8 cellular contexts compared by ENCODE assay signal in the genomic region with DNA sequence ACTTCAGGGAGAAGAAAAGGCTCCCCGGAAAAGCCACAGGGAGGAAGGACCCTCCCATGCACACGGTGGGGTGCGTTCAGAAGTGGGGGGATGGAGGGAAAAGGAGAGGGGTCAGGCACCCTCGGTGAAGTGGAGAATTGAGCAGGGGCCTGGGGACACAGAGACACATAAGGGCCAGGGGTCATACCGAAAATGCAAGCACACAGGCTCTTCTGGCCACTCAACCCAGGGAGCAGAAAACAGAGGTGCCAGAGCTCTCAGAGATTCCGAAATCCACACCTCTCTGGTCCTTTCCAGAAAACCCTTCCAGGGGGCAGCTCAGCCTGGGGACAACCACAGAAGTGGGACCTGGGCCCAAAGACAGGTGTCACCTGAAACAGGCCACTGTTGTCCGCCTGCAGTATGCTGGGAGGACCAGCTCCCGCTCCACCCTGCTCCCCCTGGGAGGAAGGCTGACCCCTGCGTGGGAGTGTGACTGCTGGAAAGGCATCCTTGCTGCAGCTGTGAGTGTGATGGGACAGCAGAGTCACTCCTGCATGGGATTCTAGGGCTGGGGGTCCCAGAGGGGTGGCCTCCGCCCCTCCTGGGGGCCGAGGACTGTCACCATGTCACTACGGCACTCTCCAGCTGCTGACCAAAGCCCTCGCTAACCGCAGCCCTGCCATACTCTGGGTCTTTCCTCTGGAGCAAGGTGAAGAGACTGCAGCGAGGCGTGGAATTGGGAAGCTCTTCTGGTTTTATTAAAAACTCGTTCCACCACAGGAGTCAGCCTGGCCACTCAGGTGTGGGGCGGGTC.
DNase-seq lines count a peak whose midpoint lies in the region; ATAC-seq, FAIRE-seq and TF ChIP-seq lines count a peak whose summit lies in the region.

No MANE protein-coding gene starts in this region.

- peak overlapping the region; percentile 30 for H3K18ac ChIP-seq in H9 (ENCODE audit: insufficient read length, low read depth, low read length)

- peaks cover 27% of the 10 kb centered on the region for H3K27me3 Mint-ChIP-seq in H9 (ENCODE audit: low read depth)

- CTCF ChIA-PET in K562 (lab: Yijun Ruan, JAX; ENCODE audit: low intra/inter-chr PET ratio): no interaction called here

- no peak for FAIRE-seq in K562 (lab: Jason Lieb, UNC)
- no peak for FAIRE-seq in keratinocyte (lab: Jason Lieb, UNC)

- DNase-seq in H9 (no peak), K562 (ENCODE audit: extremely low read depth in 1 of 4, low spot score in 3 of 4) (peak in 2 of 4 experiments; percentile 50 to 51), keratinocyte (ENCODE audit: low read depth, low spot score) (no peak), AG20443 (ENCODE audit: low spot score) (no peak)
- DNase-seq in stimulated activated effector memory CD8-positive, alpha-beta T cell treated with anti-CD3 and anti-CD28 coated beads, Interleukin-12 subunit alpha, Interleukin-12 subunit beta, amount 100 ng/mL, for 72 hours (ENCODE audit: low spot score in 2 of 2): no peak

- peak overlapping the region; percentile 12 for H4K91ac ChIP-seq in H9 (ENCODE audit: insufficient read length, low read depth, low read length)

- H3K4me2 ChIP-seq in H9 (ENCODE audit: insufficient read depth, insufficient read length, low read length) (peak overlapping the region; percentile 57), K562 (ENCODE audit: insufficient read depth, low read length) (peak overlapping the region; percentile 44), keratinocyte (ENCODE audit: control insufficient read depth, extremely low read depth, insufficient read depth, low read depth, low read length) (peak overlapping the region; percentile 64)

- H3K4me1 ChIP-seq in H9 (ENCODE audit: insufficient read depth, low read length) (0 out of 2 replicates have a peak, but pooled peaks cover 2% of the 10 kb centered on the region), K562 (replicated peaks in 1 of 2; ENCODE audit: control insufficient read depth in 2 of 2, insufficient read depth in 2 of 2, low read length in 2 of 2) (peaks cover 40 to 53% of the 10 kb centered on the region in 2 experiments), keratinocyte (ENCODE audit: control insufficient read depth, extremely low read depth, insufficient read depth, low read length) (peaks cover 4% of the 10 kb centered on the region)

- H3K79me1 ChIP-seq in H9 (ENCODE audit: insufficient read depth, low read depth, low read length, poor library complexity, severe bottlenecking): no peaks in the 10 kb centered on the region

- no peak overlapping the region for H2BK12ac ChIP-seq in H9 (ENCODE audit: insufficient read length, low read depth, low read length)

- no peak overlapping the region for H3K9ac ChIP-seq in H9 (ENCODE audit: extremely low read depth, insufficient read length, low read length)
- peak overlapping the region; percentile 52 to 81 for H3K9ac ChIP-seq in K562 (ENCODE audit: insufficient read depth in 1 of 2, low read depth in 2 of 2, low read length in 2 of 2)
- peak overlapping the region; percentile 62 for H3K9ac ChIP-seq in keratinocyte (ENCODE audit: control insufficient read depth, extremely low read depth, insufficient read depth, low read length)

- no peak overlapping the region for H3T11ph ChIP-seq in H9 (ENCODE audit: low read length)

- no peak for TF ChIP-seq POLR2A in K562 (conservative IDR thresholded peaks at IDR 0.05)

- peak overlapping the region; percentile 10; the same call in 1 of the 2 replicates for H3K14ac ChIP-seq in H9 (ENCODE audit: insufficient read depth, low read length)

- dilution Hi-C loops in keratinocyte (cut with MboI; ENCODE audit: extremely low pct_ligation_motif_present, low sequenced_read_pairs): no loop called here

- peak overlapping the region; percentile 59 to 97 (median 86); a peak in 6 of 7 replicates for H3K27ac Mint-ChIP-seq in H9
- no peak overlapping the region for H3K27ac Mint-ChIP-seq in stimulated activated effector memory CD8-positive, alpha-beta T cell treated with anti-CD3 and anti-CD28 coated beads, Interleukin-12 subunit alpha, Interleukin-12 subunit beta, amount 100 ng/mL, for 72 hours

- H3K36me3 Mint-ChIP-seq in H9 (ENCODE audit: insufficient read depth in 1 of 3, low read depth in 3 of 3): peaks cover 2 to 11% (median 8%) of the 10 kb centered on the region in 3 experiments; a peak in 4 of 7 replicates
- peaks cover 19% of the 10 kb centered on the region for H3K36me3 Mint-ChIP-seq in stimulated activated effector memory CD8-positive, alpha-beta T cell treated with anti-CD3 and anti-CD28 coated beads, Interleukin-12 subunit alpha, Interleukin-12 subunit beta, amount 100 ng/mL, for 72 hours

- WGBS in H9 (ENCODE audit: extremely low coverage, insufficient read length, low lambda C conversion rate): no CpG with 5 or more reads among the region's 18 CpGs
- WGBS in K562 (ENCODE audit: insufficient coverage, low coverage, missing lambda C conversion rate): 74% methylated on average over 17 of the region's 18 CpGs

- H3K4me1 Mint-ChIP-seq in H9: peaks cover 26 to 35% of the 10 kb centered on the region in 2 experiments
- H3K4me1 Mint-ChIP-seq in stimulated activated effector memory CD8-positive, alpha-beta T cell treated with anti-CD3 and anti-CD28 coated beads, Interleukin-12 subunit alpha, Interleukin-12 subunit beta, amount 100 ng/mL, for 72 hours: peaks cover 7% of the 10 kb centered on the region

- H3K23me2 ChIP-seq in H9 (ENCODE audit: insufficient read length, low read depth, low read length, poor library complexity, severe bottlenecking): peaks cover 9% of the 10 kb centered on the region

- peaks cover 28% of the 10 kb centered on the region for H3K36me3 ChIP-seq in K562 (ENCODE audit: control insufficient read depth, insufficient read depth, low read length)
- H3K36me3 ChIP-seq in keratinocyte (ENCODE audit: control insufficient read depth in 2 of 2, extremely low read depth in 1 of 2, insufficient read depth in 2 of 2, low read length in 2 of 2): peaks cover 6 to 9% of the 10 kb centered on the region in 2 experiments

- H3K27ac ChIP-seq in H9 (ENCODE audit: insufficient read length, low read depth, low read length) (no peak overlapping the region), K562 (ENCODE audit: extremely low read depth, low read depth, low read length) (peak overlapping the region; percentile 66), keratinocyte (ENCODE audit: control insufficient read depth, insufficient read depth, low read length) (no peak overlapping the region)

- no peak overlapping the region for H2BK15ac ChIP-seq in H9 (ENCODE audit: low read depth, low read length)

- TF ChIP-seq CTCF in H9 (conservative IDR thresholded peaks at IDR 0.05): no peak
- TF ChIP-seq CTCF in K562 (IDR thresholded peaks at IDR 0.05 in 2 of 3, conservative IDR thresholded peaks at IDR 0.05 in 1 of 3; ENCODE audit: insufficient read depth in 2 of 3, low read depth in 1 of 3, low read length in 3 of 3): no peak
- TF ChIP-seq CTCF in keratinocyte (optimal IDR thresholded peaks at IDR 0.05 in 1 of 3, IDR thresholded peaks at IDR 0.05 in 1 of 3, conservative IDR thresholded peaks at IDR 0.05 in 1 of 3; ENCODE audit: extremely low read depth in 1 of 3, insufficient read depth in 2 of 3, low read length in 3 of 3): no peak

- no peak overlapping the region for H4K5ac ChIP-seq in H9 (ENCODE audit: insufficient read length, low read depth, low read length)

- in situ Hi-C loops in K562 (cut with MboI): no loop called here

- no peak for TF ChIP-seq RAD21 in K562 (CRISPR knock-in tag; conservative IDR thresholded peaks at IDR 0.05 in 1 of 2, IDR thresholded peaks at IDR 0.05 in 1 of 2)

- no peaks in the 10 kb centered on the region for H3K79me2 ChIP-seq in H9 (ENCODE audit: insufficient read depth, low read length)
- peaks cover 7% of the 10 kb centered on the region; the same call in 2 of the 3 replicates for H3K79me2 ChIP-seq in K562 (ENCODE audit: control insufficient read depth, insufficient read depth, low read length)
- no peaks in the 10 kb centered on the region for H3K79me2 ChIP-seq in keratinocyte (ENCODE audit: control insufficient read depth, insufficient read depth, low read length)

- H2AFZ ChIP-seq in H9 (ENCODE audit: low read length): no peak overlapping the region
- peak overlapping the region; percentile 52 for H2AFZ ChIP-seq in K562 (ENCODE audit: low read depth, low read length)
- H2AFZ ChIP-seq in keratinocyte (ENCODE audit: control insufficient read depth, low read length): no peak overlapping the region

- peak overlapping the region; percentile 58 to 71; a peak in 4 of 5 replicates for H3K4me3 Mint-ChIP-seq in H9
- H3K4me3 Mint-ChIP-seq in stimulated activated effector memory CD8-positive, alpha-beta T cell treated with anti-CD3 and anti-CD28 coated beads, Interleukin-12 subunit alpha, Interleukin-12 subunit beta, amount 100 ng/mL, for 72 hours: peak overlapping the region; percentile 39

- H2BK5ac ChIP-seq in H9 (ENCODE audit: insufficient read length, low read length): no peak overlapping the region

- H2BK20ac ChIP-seq in H9 (ENCODE audit: low read depth, low read length, poor library complexity, severe bottlenecking): no peak overlapping the region

- no peak overlapping the region for H3K23ac ChIP-seq in H9 (ENCODE audit: insufficient read length, low read depth, low read length)

- no peak for TF ChIP-seq EP300 in K562 (IDR thresholded peaks at IDR 0.05; ENCODE audit: low read length)

- no peak overlapping the region for H2BK120ac ChIP-seq in H9 (ENCODE audit: low read depth, low read length, poor library complexity, severe bottlenecking)

- H2AK5ac ChIP-seq in H9 (ENCODE audit: insufficient read length, low read length): no peak overlapping the region

- no peaks in the 10 kb centered on the region for H3K9me1 ChIP-seq in K562 (ENCODE audit: control insufficient read depth, insufficient read depth, low read length)
- H3K9me1 ChIP-seq in keratinocyte (ENCODE audit: control insufficient read depth, extremely low read depth, insufficient read depth, low read length): no peaks in the 10 kb centered on the region

- no peaks in the 10 kb centered on the region for H4K20me1 ChIP-seq in H9 (ENCODE audit: control insufficient read depth, insufficient read depth, insufficient read length)
- no peaks in the 10 kb centered on the region for H4K20me1 ChIP-seq in K562 (replicated peaks; ENCODE audit: control insufficient read depth, insufficient read depth, low read length)
- no peaks in the 10 kb centered on the region for H4K20me1 ChIP-seq in keratinocyte (ENCODE audit: control insufficient read depth, extremely low read depth, insufficient read depth, low read length)

- H3K4ac ChIP-seq in H9 (ENCODE audit: low read depth, low read length): no peak overlapping the region

- H3K9me3 Mint-ChIP-seq in H9: no peaks in the 10 kb centered on the region; a peak in 1 of 5 replicates
- H3K9me3 Mint-ChIP-seq in stimulated activated effector memory CD8-positive, alpha-beta T cell treated with anti-CD3 and anti-CD28 coated beads, Interleukin-12 subunit alpha, Interleukin-12 subunit beta, amount 100 ng/mL, for 72 hours: no peaks in the 10 kb centered on the region

- ATAC-seq in K562 (peak; percentile 16), HG02852 (IDR thresholded peaks at IDR 0.05; ENCODE audit: unreplicated experiment) (no peak), HG02884 (IDR thresholded peaks at IDR 0.05; ENCODE audit: unreplicated experiment) (no peak)
- no peak for ATAC-seq in stimulated activated effector memory CD8-positive, alpha-beta T cell treated with anti-CD3 and anti-CD28 coated beads, Interleukin-12 subunit alpha, Interleukin-12 subunit beta, amount 100 ng/mL, for 72 hours
- ATAC-seq in activated CD4-positive, CD25-positive, alpha-beta regulatory T cell treated with anti-CD3 and anti-CD28 coated beads, Interleukin-2, amount 50 U/mL, for 24 hours: no peak

- no peaks in the 10 kb centered on the region for H3K9me3 ChIP-seq in H9 (ENCODE audit: control insufficient read depth, low read depth, low read length)
- H3K9me3 ChIP-seq in K562 (replicated peaks; ENCODE audit: control insufficient read depth, insufficient read depth, low read depth, low read length): no peaks in the 10 kb centered on the region
- H3K9me3 ChIP-seq in keratinocyte (ENCODE audit: control insufficient read depth, low read depth, low read length): no peaks in the 10 kb centered on the region

- H3K4me3 ChIP-seq in K562 (0 out of 2 replicates have a peak overlapping the region, but pooled peaks have one; percentile 3), keratinocyte (ENCODE audit: control insufficient read depth in 2 of 3, extremely low read depth in 1 of 3, insufficient read depth in 2 of 3, low read depth in 1 of 3, low read length in 3 of 3) (peak overlapping the region in 1 of 3 experiments; percentile 46)

- intact Hi-C loops in K562 (cut with micrococcal nuclease): no loop called here

- no peaks in the 10 kb centered on the region for H3K27me3 ChIP-seq in H9 (ENCODE audit: insufficient read depth, low read length)
- H3K27me3 ChIP-seq in K562 (ENCODE audit: control insufficient read depth in 2 of 2, insufficient read depth in 2 of 2, low read length in 2 of 2): no peaks in the 10 kb centered on the region
- no peaks in the 10 kb centered on the region for H3K27me3 ChIP-seq in keratinocyte (ENCODE audit: control insufficient read depth, extremely low read depth, insufficient read depth, low read length)

- POLR2A ChIA-PET in K562 (lab: Yijun Ruan, JAX): interaction anchor here (0.7 to 2.7 kb wide), 8 partner anchors 10 to 317 kb away, joined by 3 to 12 read pairs (median 4); partner anchors contain the start of gene TMEM209

- no peak overlapping the region for H3K56ac ChIP-seq in H9 (ENCODE audit: insufficient read length, low read depth, low read length)

- BruUV-seq in K562 (replicated peaks; lab: Mats Ljungman, UMichigan): no TSS peak

- H4K8ac ChIP-seq in H9 (replicated peaks; ENCODE audit: insufficient read length, low read depth, low read length): no peak overlapping the region
